Comparison of ENCODE assay signal across 13 cellular contexts in the genomic region with DNA sequence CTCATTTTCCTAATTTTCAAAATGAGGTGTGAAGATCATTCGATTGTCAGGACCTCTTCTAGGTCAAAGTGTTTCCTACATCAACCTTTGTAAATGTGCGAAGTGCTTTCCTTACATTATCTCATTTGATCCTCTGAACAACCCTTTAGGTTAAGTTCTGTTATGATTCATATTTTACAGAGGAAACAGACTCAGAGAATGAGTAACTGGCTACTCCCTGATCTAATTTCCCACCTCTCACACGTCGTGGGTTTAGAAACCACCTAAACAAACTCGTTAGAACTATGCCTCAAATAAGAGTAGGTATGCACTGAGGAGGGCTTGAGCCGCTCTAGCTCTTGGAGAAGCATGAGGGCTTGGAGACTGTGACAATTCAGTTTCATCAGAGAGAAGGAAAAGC.
DNase-seq lines count a peak whose midpoint lies in the region; ATAC-seq and TF ChIP-seq lines count a peak whose summit lies in the region.
"Had no signal": no experiment of that assay in that cellular context is flagged by ENCODE, and none has a peak within 500 bp of the region (broad histone marks: within the 10 kb centered on the region; RNA-seq: fewer than 3 reads in every experiment).

No MANE protein-coding gene starts in this region.

- H3K36me3 ChIP-seq in neural progenitor cell = no peaks in the 10 kb centered on the region
- H3K36me3 ChIP-seq: sigmoid colon had no signal

- H3F3A ChIP-seq in neural progenitor cell (ENCODE audit: low read depth) = no peaks in the 10 kb centered on the region

- H3K4me1 ChIP-seq in neural progenitor cell = peaks cover 8% of the 10 kb centered on the region

- no peaks in the 10 kb centered on the region for H3K36me3 Mint-ChIP-seq in effector memory CD8-positive, alpha-beta T cell (ENCODE audit: insufficient read depth)
- H3K36me3 Mint-ChIP-seq in naive thymus-derived CD8-positive, alpha-beta T cell = no peaks in the 10 kb centered on the region
- peaks cover 3% of the 10 kb centered on the region for H3K36me3 Mint-ChIP-seq in neural progenitor cell
- H3K36me3 Mint-ChIP-seq: mesothelial cell of epicardium had no signal

- H3K79me2 ChIP-seq in neural progenitor cell (ENCODE audit: low read depth) = no peaks in the 10 kb centered on the region

- no peaks in the 10 kb centered on the region for H3K9me3 ChIP-seq in neural progenitor cell (ENCODE audit: low read depth)
- H3K9me3 ChIP-seq: sigmoid colon had no signal

- TF ChIP-seq CTCF in neural progenitor cell (IDR thresholded peaks at IDR 0.05) = no peak

- peak; percentile 9 for DNase-seq in stimulated activated naive CD4-positive, alpha-beta T cell treated with Interleukin-2 at 50 U/mL for 16 hours (lab: John Stamatoyannopoulos, UW)
- no peak for DNase-seq in stimulated activated naive CD4-positive, alpha-beta T cell (lab: John Stamatoyannopoulos, UW)
- DNase-seq in RKO (ENCODE audit: low spot score) = peak; percentile 19
- DNase-seq in effector memory CD8-positive, alpha-beta T cell = no peak
- no peak for DNase-seq in NCI-H2107 (lab: John Stamatoyannopoulos, UW)
- no peak for DNase-seq in naive thymus-derived CD8-positive, alpha-beta T cell
- DNase-seq in neural progenitor cell (ENCODE audit: low spot score) = no peak
- DNase-seq: C1 segment of cervical spinal cord, hippocampal formation, sigmoid colon had no signal

- no peaks in the 10 kb centered on the region for H3K9me3 Mint-ChIP-seq in effector memory CD8-positive, alpha-beta T cell
- H3K9me3 Mint-ChIP-seq in naive thymus-derived CD8-positive, alpha-beta T cell = no peaks in the 10 kb centered on the region
- peaks cover 6% of the 10 kb centered on the region for H3K9me3 Mint-ChIP-seq in neural progenitor cell
- H3K9me3 Mint-ChIP-seq: stimulated activated memory B cell treated with anti-CD40 and anti-IgM and Interleukin-4, amounts not matched to agents 10 μg/mL and 1 μg/mL and 100 μg/mL, for 72 hours had no signal

- peak; percentile 94 for ATAC-seq in effector memory CD8-positive, alpha-beta T cell (replicated peaks)
- no peak for ATAC-seq in GM19324 (IDR thresholded peaks at IDR 0.05; ENCODE audit: low FRiP score, unreplicated experiment)
- ATAC-seq in naive thymus-derived CD8-positive, alpha-beta T cell = no peak
- ATAC-seq: stimulated activated memory B cell treated with anti-CD40 and anti-IgM and Interleukin-4, amounts not matched to agents 10 μg/mL and 1 μg/mL and 100 μg/mL, for 72 hours had no signal

- no peak overlapping the region for H3K27ac ChIP-seq in neural progenitor cell
- H3K27ac ChIP-seq: sigmoid colon had no signal

- no peak overlapping the region for H3K4me2 ChIP-seq in neural progenitor cell

- POLR2A ChIA-PET in naive thymus-derived CD8-positive, alpha-beta T cell (lab: Charles Lee) = no interaction called here

- H2AFZ ChIP-seq in neural progenitor cell (replicated peaks) = no peak overlapping the region

- H3K4me3 ChIP-seq in neural progenitor cell = no peak overlapping the region
- H3K4me3 ChIP-seq: sigmoid colon had no signal

- peak overlapping the region in 1 of 2 donors; percentile 20 for H3K27ac Mint-ChIP-seq in effector memory CD8-positive, alpha-beta T cell
- H3K27ac Mint-ChIP-seq in naive thymus-derived CD8-positive, alpha-beta T cell = peak overlapping the region in 1 of 10 donors; percentile 34
- H3K27ac Mint-ChIP-seq in neural progenitor cell = no peak overlapping the region
- H3K27ac Mint-ChIP-seq: stimulated activated memory B cell treated with anti-CD40 and anti-IgM and Interleukin-4, amounts not matched to agents 10 μg/mL and 1 μg/mL and 100 μg/mL, for 72 hours had no signal

- no peaks in the 10 kb centered on the region for H4K20me1 ChIP-seq in neural progenitor cell (ENCODE audit: low read depth)

- H3K27me3 Mint-ChIP-seq in effector memory CD8-positive, alpha-beta T cell = no peaks in the 10 kb centered on the region
- no peaks in the 10 kb centered on the region for H3K27me3 Mint-ChIP-seq in naive thymus-derived CD8-positive, alpha-beta T cell
- peaks cover 5% of the 10 kb centered on the region for H3K27me3 Mint-ChIP-seq in neural progenitor cell (ENCODE audit: insufficient read depth, low read depth)
- H3K27me3 Mint-ChIP-seq: stimulated activated memory B cell treated with anti-CD40 and anti-IgM and Interleukin-4, amounts not matched to agents 10 μg/mL and 1 μg/mL and 100 μg/mL, for 72 hours had no signal

- peaks cover 7 to 15% of the 10 kb centered on the region in 2 donors for H3K4me1 Mint-ChIP-seq in effector memory CD8-positive, alpha-beta T cell (ENCODE audit: low read depth in 2 of 2)
- peaks cover 0 to 22% (median 3%) of the 10 kb centered on the region in 4 donors for H3K4me1 Mint-ChIP-seq in naive thymus-derived CD8-positive, alpha-beta T cell
- peaks cover 24% of the 10 kb centered on the region for H3K4me1 Mint-ChIP-seq in neural progenitor cell

- no peaks in the 10 kb centered on the region for H3K27me3 ChIP-seq in neural progenitor cell
- H3K27me3 ChIP-seq: sigmoid colon had no signal

- no peak overlapping the region for H3K4me3 Mint-ChIP-seq in effector memory CD8-positive, alpha-beta T cell
- H3K4me3 Mint-ChIP-seq in naive thymus-derived CD8-positive, alpha-beta T cell = no peak overlapping the region
- no peak overlapping the region for H3K4me3 Mint-ChIP-seq in neural progenitor cell
- H3K4me3 Mint-ChIP-seq: mesothelial cell of epicardium; stimulated activated memory B cell treated with anti-CD40 and anti-IgM and Interleukin-4, amounts not matched to agents 10 μg/mL and 1 μg/mL and 100 μg/mL, for 72 hours had no signal

- no peak overlapping the region for H3K9ac ChIP-seq in neural progenitor cell

Comparison
In these comparisons a context has a peak if more than half of its experiments do, and no peak if none do; other contexts are left out.
1. DNase-seq: peak in stimulated activated naive CD4-positive, alpha-beta T cell treated with Interleukin-2 at 50 U/mL for 16 hours (single experiment) and RKO (single experiment); none in stimulated activated naive CD4-positive, alpha-beta T cell (0 of 6), effector memory CD8-positive, alpha-beta T cell (0 of 3), NCI-H2107 (single experiment), naive thymus-derived CD8-positive, alpha-beta T cell (0 of 10) and neural progenitor cell (single experiment).